24 cellular contexts compared by ENCODE assay signal in genomic region chr5:113253037-113253436, GRCh38.
"Had no signal": no experiment of that assay in that cellular context is flagged by ENCODE, and none has a peak within 500 bp of the region (broad histone marks: within the 10 kb centered on the region; RNA-seq: fewer than 3 reads in every experiment).

No MANE protein-coding gene starts in this region.

- H3K27ac ChIP-seq: adrenal gland, Peyer's patch, SJSA1 had no signal

- H3K27me3 ChIP-seq: adrenal gland, Peyer's patch, SJSA1 had no signal

- H3K9me3 ChIP-seq: adrenal gland, Peyer's patch, SJSA1 had no signal

- H3K4me3 Mint-ChIP-seq: activated CD8-positive, alpha-beta T cell treated with anti-CD3 and anti-CD28 coated beads for 36 hours; activated naive CD8-positive, alpha-beta T cell treated with anti-CD3 and anti-CD28 coated beads, Interleukin-2, amount 10 ng/mL, durations not matched to agents 7 days and 5 days; activated T-cell treated with anti-CD3 and anti-CD28 coated beads, Interleukin-2, amount 50 U/mL, for 72 hours; T-helper 1 cell treated with Interleukin-12 subunit alpha and Interleukin-12 subunit beta and Interleukin-4 antibody, amounts not matched to agents 30 μg/mL and 1 μg/mL, for 36 hours had no signal

- H3K9me3 Mint-ChIP-seq: activated CD8-positive, alpha-beta T cell treated with anti-CD3 and anti-CD28 coated beads for 36 hours; activated naive CD8-positive, alpha-beta T cell treated with anti-CD3 and anti-CD28 coated beads, Interleukin-2, amount 10 ng/mL, durations not matched to agents 7 days and 5 days; activated T-cell treated with anti-CD3 and anti-CD28 coated beads, Interleukin-2, amount 50 U/mL, for 72 hours; activated T-helper 2 cell treated with anti-CD3 and anti-CD28 coated beads, Interferon-gamma antibody, Interleukin-2, Interleukin-4, amounts not matched to agents 10 μg/mL and 5 μg/mL and 100 μg/mL, durations not matched to agents 14 hours and 24 hours and 36 hours; T-helper 1 cell treated with Interleukin-12 subunit alpha and Interleukin-12 subunit beta and Interleukin-4 antibody, amounts not matched to agents 30 μg/mL and 1 μg/mL, for 36 hours had no signal

- H3K4me3 ChIP-seq: adrenal gland, Peyer's patch, SJSA1 had no signal

- H3K27ac Mint-ChIP-seq: activated CD8-positive, alpha-beta T cell treated with anti-CD3 and anti-CD28 coated beads for 36 hours; activated naive CD8-positive, alpha-beta T cell treated with anti-CD3 and anti-CD28 coated beads, Interleukin-2, amount 10 ng/mL, durations not matched to agents 7 days and 5 days; activated T-cell treated with anti-CD3 and anti-CD28 coated beads, Interleukin-2, amount 50 U/mL, for 72 hours; activated T-helper 2 cell treated with anti-CD3 and anti-CD28 coated beads, Interferon-gamma antibody, Interleukin-2, Interleukin-4, amounts not matched to agents 10 μg/mL and 5 μg/mL and 100 μg/mL, durations not matched to agents 14 hours and 24 hours and 36 hours; T-helper 1 cell treated with Interleukin-12 subunit alpha and Interleukin-12 subunit beta and Interleukin-4 antibody, amounts not matched to agents 30 μg/mL and 1 μg/mL, for 36 hours had no signal

- H3K36me3 Mint-ChIP-seq: activated naive CD8-positive, alpha-beta T cell treated with anti-CD3 and anti-CD28 coated beads, Interleukin-2, amount 10 ng/mL, durations not matched to agents 7 days and 5 days had no signal

- H3K36me3 ChIP-seq: adrenal gland, Peyer's patch, SJSA1 had no signal

- H3K4me1 Mint-ChIP-seq: activated naive CD8-positive, alpha-beta T cell treated with anti-CD3 and anti-CD28 coated beads, Interleukin-2, amount 10 ng/mL, durations not matched to agents 7 days and 5 days had no signal

- ATAC-seq: activated CD4-positive, CD25-positive, alpha-beta regulatory T cell treated with anti-CD3 and anti-CD28 coated beads, Interleukin-2, amount 50 U/mL, for 24 hours; activated CD8-positive, alpha-beta T cell treated with anti-CD3 and anti-CD28 coated beads for 36 hours; activated T-cell treated with anti-CD3 and anti-CD28 coated beads, Interleukin-2, amount 50 U/mL, for 72 hours; SK-N-SH treated with all-trans-retinoic acid at 6 μM for 48 hours had no signal

- DNase-seq: activated CD4-positive, alpha-beta T cell treated with anti-CD3 and anti-CD28 coated beads for 4 hours; activated CD8-positive, alpha-beta memory T cell treated with anti-CD3 and anti-CD28 coated beads, Interleukin-2, amount 50 U/mL, for 4 hours; activated CD8-positive, alpha-beta T cell treated with anti-CD3 and anti-CD28 coated beads for 36 hours; activated naive CD4-positive, alpha-beta T cell treated with anti-CD3 and anti-CD28 coated beads, Interleukin-2, amount 50 U/mL, for 16 hours; activated naive CD8-positive, alpha-beta T cell treated with anti-CD3 and anti-CD28 coated beads, Interleukin-2, amount 10 ng/mL, durations not matched to agents 7 days and 5 days; activated T-cell treated with anti-CD3 and anti-CD28 coated beads, Interleukin-2, amount 50 U/mL, for 72 hours; adrenal gland; anterior cingulate cortex; MV-4-11; NCI-H1092 treated with DMSO at 0.1 percent for 48 hours; NCI-H1417 treated with DMSO at 0.1 percent for 48 hours; NCI-H1694; NCI-H2029; NCI-H2107; NCI-H510A treated with DMSO at 0.1 percent for 48 hours; NCI-H69; Peyer's patch; SHP77; SW 1271 had no signal

- H3K4me1 ChIP-seq: Peyer's patch had no signal

- H3K27me3 Mint-ChIP-seq: activated CD8-positive, alpha-beta T cell treated with anti-CD3 and anti-CD28 coated beads for 36 hours had no signal
